ENCODE assay signal across 19 cellular contexts in the genomic region with DNA sequence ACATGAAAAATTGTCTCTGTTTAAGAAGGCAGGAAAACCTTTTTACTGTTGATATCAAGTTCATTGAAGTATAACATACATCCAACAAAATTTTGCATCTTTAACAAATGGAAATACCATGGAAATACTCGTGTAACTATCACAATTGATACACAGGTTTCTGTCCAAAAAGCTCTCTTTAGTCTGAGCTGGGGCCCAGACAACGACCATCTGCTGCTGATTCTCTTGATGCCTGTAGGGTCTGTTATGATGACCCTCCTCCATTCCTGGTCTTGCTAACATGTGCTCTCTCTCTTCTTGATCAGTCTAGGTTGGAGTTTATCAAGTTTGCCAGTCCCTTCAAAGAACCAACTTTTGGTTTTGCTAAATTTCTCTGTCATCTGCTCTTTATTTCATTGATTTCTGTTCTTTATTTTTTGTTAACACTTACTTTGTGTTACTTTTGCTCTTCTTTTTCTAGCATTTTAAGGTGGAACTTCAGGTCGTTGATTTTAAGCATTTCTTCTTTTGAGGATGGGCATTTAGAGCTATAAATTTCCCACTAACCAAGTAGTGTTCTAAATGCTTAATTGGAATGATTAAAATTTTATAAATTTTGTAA.
"Had no signal": no experiment of that assay in that cellular context is flagged by ENCODE, and none has a peak within 500 bp of the region (broad histone marks: within the 10 kb centered on the region; RNA-seq: fewer than 3 reads in every experiment).

No MANE protein-coding gene starts in this region.

- H3K27me3 ChIP-seq: heart left ventricle, ovary, right atrium auricular region, upper lobe of left lung, uterus had no signal

- H3K4me1 Mint-ChIP-seq: memory B cell; stimulated activated memory B cell treated with anti-CD40 and anti-IgM and Interleukin-4, amounts not matched to agents 10 μg/mL and 1 μg/mL and 100 μg/mL, for 72 hours had no signal

- H3K27ac Mint-ChIP-seq: memory B cell; stimulated activated memory B cell treated with anti-CD40 and anti-IgM and Interleukin-4, amounts not matched to agents 10 μg/mL and 1 μg/mL and 100 μg/mL, for 72 hours; stimulated activated naive CD8-positive, alpha-beta T cell treated with anti-CD3 and anti-CD28 coated beads, Interleukin-15, Interleukin-2, amounts not matched to agents 100 ng/mL and 50 ng/mL, for 24 hours had no signal

- H3K36me3 ChIP-seq: heart left ventricle, left ventricle myocardium inferior, lower lobe of right lung, ovary, right atrium auricular region, tibial artery, upper lobe of left lung, uterus had no signal

- DNase-seq: effector CD4-positive, alpha-beta T cell; foreskin melanocyte; heart left ventricle; hippocampal formation; left ventricle myocardium inferior; lower lobe of right lung; midbrain; ovary; stimulated activated CD4-positive, alpha-beta T cell treated with anti-CD3 and anti-CD28 coated beads, Interleukin-4, amount 100 ng/mL, for 1 hour; upper lobe of left lung; uterus had no signal

- H3K9me3 ChIP-seq: lower lobe of right lung, ovary, upper lobe of left lung, uterus had no signal

- H3K4me3 Mint-ChIP-seq: memory B cell; neural crest cell; stimulated activated memory B cell treated with anti-CD40 and anti-IgM and Interleukin-4, amounts not matched to agents 10 μg/mL and 1 μg/mL and 100 μg/mL, for 72 hours; stimulated activated naive CD8-positive, alpha-beta T cell treated with anti-CD3 and anti-CD28 coated beads, Interleukin-15, Interleukin-2, amounts not matched to agents 100 ng/mL and 50 ng/mL, for 24 hours had no signal

- H3K27ac ChIP-seq: coronary artery, heart left ventricle, left ventricle myocardium inferior, lower lobe of right lung, ovary, right atrium auricular region, tibial artery, upper lobe of left lung, uterus had no signal

- H3K4me3 ChIP-seq: coronary artery, heart left ventricle, left ventricle myocardium inferior, lower lobe of right lung, ovary, right atrium auricular region, smooth muscle cell, tibial artery, upper lobe of left lung, uterus had no signal
